Comparison of ENCODE assay signal across 19 cellular contexts in the genomic region with DNA sequence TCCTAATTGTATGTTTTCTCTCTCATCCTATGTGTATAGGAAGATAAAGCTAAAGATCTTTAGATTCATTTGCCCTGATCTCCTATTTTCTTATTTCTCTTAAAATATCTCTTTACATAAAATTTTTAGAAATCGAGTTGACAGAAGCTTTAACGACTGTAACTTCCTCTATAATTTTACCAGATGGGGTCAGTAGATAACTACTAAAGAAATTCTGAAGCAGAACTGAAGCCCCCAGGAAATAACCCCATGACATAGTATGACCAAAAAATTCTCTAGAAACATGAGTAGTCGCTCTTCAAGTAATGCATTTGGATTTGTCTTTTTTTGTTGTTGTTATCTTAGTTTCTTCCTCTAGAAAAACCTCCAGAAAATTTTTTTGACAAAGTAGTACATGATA.
A peak's percentile ranks its signal among the peaks of the same experiment; 100 is the strongest.
DNase-seq lines count a peak whose midpoint lies in the region; ATAC-seq lines count a peak whose summit lies in the region.
"Had no signal": no experiment of that assay in that cellular context is flagged by ENCODE, and none has a peak within 500 bp of the region (broad histone marks: within the 10 kb centered on the region; RNA-seq: fewer than 3 reads in every experiment).

No MANE protein-coding gene starts in this region.

- intact Hi-C loops in aorta (cut with DNase I): no loop called here

- peak; percentile 21 for DNase-seq in AML-193 (lab: John Stamatoyannopoulos, UW)
- DNase-seq in ELR (ENCODE audit: low read depth): peak; percentile 41
- peak; percentile 80 for DNase-seq in OCI-M1 (lab: John Stamatoyannopoulos, UW)
- peak; percentile 33 for DNase-seq in fibroblast of peridontal ligament (ENCODE audit: extremely low read depth)
- DNase-seq in DMS79 treated with DMSO at 0.1 percent for 48 hours (lab: John Stamatoyannopoulos, UW): no peak
- DNase-seq in aorta: no peak
- DNase-seq: activated naive CD8-positive, alpha-beta T cell treated with anti-CD3 and anti-CD28 coated beads, Interleukin-2, amount 10 ng/mL, durations not matched to agents 7 days and 5 days; activated T-cell treated with anti-CD3 and anti-CD28 coated beads, Interleukin-2, amount 50 U/mL, for 72 hours; cerebellar nuclear complex; glutamatergic neuron; NCI-H2029 treated with DMSO at 0.1 percent for 48 hours; NCI-H69; stimulated activated CD4-positive, alpha-beta T cell treated with anti-CD3 and anti-CD28 coated beads, Interleukin-15, amount 100 ng/mL, for 24 hours; stomach; T1000 had no signal

- no peak overlapping the region for H3K4me3 ChIP-seq in aorta (ENCODE audit: low read length in 2 of 2)
- H3K4me3 ChIP-seq: stomach had no signal

- no peak for ATAC-seq in GM21447 (IDR thresholded peaks at IDR 0.05; ENCODE audit: unreplicated experiment)
- no peak for ATAC-seq in GM18861 (IDR thresholded peaks at IDR 0.05; ENCODE audit: unreplicated experiment)
- no peak for ATAC-seq in aorta (ENCODE audit: low FRiP score)
- ATAC-seq: activated T-cell treated with anti-CD3 and anti-CD28 coated beads, Interleukin-2, amount 50 U/mL, for 72 hours; Right ventricle myocardium inferior had no signal

- no peaks in the 10 kb centered on the region for H3K36me3 ChIP-seq in aorta (ENCODE audit: control insufficient read depth in 1 of 2, insufficient read depth in 2 of 2, low read length in 1 of 2)
- H3K36me3 ChIP-seq: stomach had no signal

- no peaks in the 10 kb centered on the region for H3K27me3 ChIP-seq in aorta (ENCODE audit: control insufficient read depth in 1 of 2, insufficient read depth in 2 of 2, low read length in 1 of 2)
- H3K27me3 ChIP-seq: stomach had no signal

- WGBS in aorta, 2 donors: 51 to 57% methylated on average over 3 of the region's 3 CpGs

- no peaks in the 10 kb centered on the region for H3K4me1 ChIP-seq in aorta (ENCODE audit: control insufficient read depth in 1 of 2, insufficient read depth in 2 of 2, low read length in 2 of 2)

- no peaks in the 10 kb centered on the region for H3K9me3 ChIP-seq in aorta (ENCODE audit: control insufficient read depth, low read length)
- H3K9me3 ChIP-seq: stomach had no signal

- H3K27ac ChIP-seq in aorta (ENCODE audit: low read depth in 1 of 2, low read length in 2 of 2): no peak overlapping the region
- H3K27ac ChIP-seq: KMS-11, stomach had no signal

Comparison
In these comparisons a context has a peak if more than half of its experiments do, and no peak if none do; other contexts are left out.
1. DNase-seq: peak in AML-193 (2 of 2), ELR (single experiment), OCI-M1 (single experiment) and fibroblast of peridontal ligament (single experiment); none in DMS79 treated with DMSO at 0.1 percent for 48 hours (single experiment) and aorta (0 of 2).